ENCODE assay signal across 14 cellular contexts in the genomic region with DNA sequence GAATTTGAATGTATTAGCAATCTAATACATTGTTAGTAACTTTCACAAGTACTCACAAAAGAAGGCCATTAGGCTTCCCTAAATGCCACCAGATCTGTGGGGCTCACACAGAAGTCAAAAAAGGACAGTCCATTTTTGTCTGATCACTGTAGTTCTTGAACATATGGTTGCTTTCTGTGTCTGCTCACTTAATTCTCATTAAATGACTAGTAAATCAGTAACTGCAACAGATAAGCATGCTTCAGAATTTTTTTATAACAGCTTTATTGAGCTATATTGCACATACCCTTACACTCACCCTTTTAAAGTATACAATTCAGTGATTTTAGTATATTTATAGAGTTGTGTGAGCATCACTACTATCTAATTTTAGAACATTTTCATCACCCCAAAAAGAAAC.
DNase-seq lines count a peak whose midpoint lies in the region; ATAC-seq and TF ChIP-seq lines count a peak whose summit lies in the region.
"Had no signal": no experiment of that assay in that cellular context is flagged by ENCODE, and none has a peak within 500 bp of the region (broad histone marks: within the 10 kb centered on the region; RNA-seq: fewer than 3 reads in every experiment).

No MANE protein-coding gene starts in this region.

- H3K4me1 ChIP-seq in ACC112 (ENCODE audit: control insufficient read depth, insufficient read depth, low read length, unreplicated experiment) (peaks cover 39% of the 10 kb centered on the region), Karpas-422 (ENCODE audit: low read length) (peaks cover 34% of the 10 kb centered on the region), mesendoderm (ENCODE audit: control insufficient read depth, low read depth, low read length) (peaks cover 11% of the 10 kb centered on the region), ovary (ENCODE audit: insufficient read depth) (peaks cover 15% of the 10 kb centered on the region)

- no peak overlapping the region for H4K5ac ChIP-seq in mesendoderm (ENCODE audit: low read length)

- H3K27me3 ChIP-seq in ACC112 (ENCODE audit: insufficient read depth, low read length): no peaks in the 10 kb centered on the region
- no peaks in the 10 kb centered on the region for H3K27me3 ChIP-seq in Karpas-422 (ENCODE audit: low read length)
- H3K27me3 ChIP-seq in brain microvascular endothelial cell (replicated peaks): no peaks in the 10 kb centered on the region
- no peaks in the 10 kb centered on the region for H3K27me3 ChIP-seq in mesendoderm (ENCODE audit: insufficient read depth, low read length, poor library complexity)
- H3K27me3 ChIP-seq in ovary: no peaks in the 10 kb centered on the region

- H3K4me2 ChIP-seq in Karpas-422 (ENCODE audit: low read depth, low read length, poor library complexity, severe bottlenecking): peak overlapping the region; percentile 6
- H3K4me2 ChIP-seq in mesendoderm (ENCODE audit: low read length): no peak overlapping the region

- H2AFZ ChIP-seq in ACC112 (ENCODE audit: low read length, unreplicated experiment) (peak overlapping the region; percentile 15), Karpas-422 (ENCODE audit: low read length) (no peak overlapping the region)

- no peak overlapping the region for H2AK5ac ChIP-seq in mesendoderm (ENCODE audit: low read length)

- H3K9me3 ChIP-seq in Karpas-422 (ENCODE audit: low read length): no peaks in the 10 kb centered on the region
- H3K9me3 ChIP-seq in ovary: no peaks in the 10 kb centered on the region

- intact Hi-C loops in ovary (cut with DNase I): no loop called here

- no peak for TF ChIP-seq EP300 in ovary (IDR thresholded peaks at IDR 0.05)

- H3K9ac ChIP-seq in Karpas-422 (ENCODE audit: low read length) (no peak overlapping the region), mesendoderm (ENCODE audit: low read length) (no peak overlapping the region)

- H3K4me3 ChIP-seq in ACC112 (ENCODE audit: low read depth, low read length): peak overlapping the region; percentile 44
- H3K4me3 ChIP-seq in Karpas-422 (ENCODE audit: low read length): no peak overlapping the region
- H3K4me3 ChIP-seq in brain microvascular endothelial cell (ENCODE audit: low read depth, low read length): no peak overlapping the region
- no peak overlapping the region for H3K4me3 ChIP-seq in mesendoderm (ENCODE audit: low read length)
- H3K4me3 ChIP-seq in ovary: no peak overlapping the region

- no peak overlapping the region for H3K56ac ChIP-seq in mesendoderm (ENCODE audit: low read length)

- H3K18ac ChIP-seq in mesendoderm (ENCODE audit: low read length): no peak overlapping the region

- no peak for TF ChIP-seq POLR2A in ovary (IDR thresholded peaks at IDR 0.05)

- H3K36me3 ChIP-seq in ACC112 (ENCODE audit: insufficient read depth, low read length) (no peaks in the 10 kb centered on the region), Karpas-422 (ENCODE audit: insufficient read depth, low read length) (no peaks in the 10 kb centered on the region), brain microvascular endothelial cell (replicated peaks) (no peaks in the 10 kb centered on the region), mesendoderm (ENCODE audit: control insufficient read depth, insufficient read depth, low read length) (no peaks in the 10 kb centered on the region), ovary (no peaks in the 10 kb centered on the region)

- ATAC-seq in GM21526 (IDR thresholded peaks at IDR 0.05; ENCODE audit: low FRiP score, unreplicated experiment): no peak
- ATAC-seq in HG03354 (IDR thresholded peaks at IDR 0.05; ENCODE audit: poor library complexity, severe bottlenecking, unreplicated experiment): no peak
- ATAC-seq: activated naive CD4-positive, alpha-beta T cell treated with anti-CD3 and anti-CD28 coated beads, Interleukin-2, amount 50 U/mL, for 72 hours; naive thymus-derived CD4-positive, alpha-beta T cell had no signal

- no peak overlapping the region for H2BK15ac ChIP-seq in mesendoderm (replicated peaks; ENCODE audit: low read depth)

- H3K23ac ChIP-seq in mesendoderm (ENCODE audit: low read length): no peak overlapping the region

- H3K27ac ChIP-seq in ACC112 (ENCODE audit: low read depth, low read length): peak overlapping the region; percentile 99
- no peak overlapping the region for H3K27ac ChIP-seq in Karpas-422 (ENCODE audit: low read length)
- peak overlapping the region; percentile 97 for H3K27ac ChIP-seq in brain microvascular endothelial cell
- H3K27ac ChIP-seq in mesendoderm (ENCODE audit: low read depth, low read length): peak overlapping the region; percentile 57
- peak overlapping the region in 1 of 2 donors; percentile 38 for H3K27ac ChIP-seq in ovary

- H3K4ac ChIP-seq in mesendoderm (ENCODE audit: low read depth, low read length): no peak overlapping the region

- no peak overlapping the region for H4K8ac ChIP-seq in mesendoderm (ENCODE audit: low read depth, low read length)

- H3K9me2 ChIP-seq in Karpas-422 (replicated peaks; ENCODE audit: insufficient read depth, low read length): no peaks in the 10 kb centered on the region

- in situ Hi-C loops in brain microvascular endothelial cell (cut with HindIII; ENCODE audit: low pct_ligation_motif_present, low sequenced_read_pairs): no loop called here

- H3K79me2 ChIP-seq in ACC112 (ENCODE audit: control insufficient read depth, insufficient read depth, low read length, unreplicated experiment) (peaks cover 12% of the 10 kb centered on the region), Karpas-422 (ENCODE audit: low read length) (no peaks in the 10 kb centered on the region), mesendoderm (ENCODE audit: control insufficient read depth, insufficient read depth, low read length) (no peaks in the 10 kb centered on the region)

- H2BK120ac ChIP-seq in mesendoderm (ENCODE audit: low read depth, low read length): no peak overlapping the region

- TF ChIP-seq CTCF in brain microvascular endothelial cell (IDR thresholded peaks at IDR 0.05; ENCODE audit: low read depth, low read length, missing control alignments): no peak
- no peak for TF ChIP-seq CTCF in ovary (IDR thresholded peaks at IDR 0.05)

- no peaks in the 10 kb centered on the region for H3K79me1 ChIP-seq in mesendoderm (ENCODE audit: low read length)

- H2BK5ac ChIP-seq in mesendoderm (ENCODE audit: low read length): no peak overlapping the region

- DNase-seq in Karpas-422 (no peak), brain microvascular endothelial cell (no peak), mesendoderm (no peak), islet precursor cell (no peak), ovary (no peak)
- DNase-seq: glutamatergic neuron; KBM-7; naive thymus-derived CD4-positive, alpha-beta T cell; NCI-H146; stimulated activated CD4-positive, alpha-beta T cell treated with anti-CD3 and anti-CD28 coated beads, Interleukin-4, amount 100 ng/mL, for 1 hour had no signal

- H4K20me1 ChIP-seq in Karpas-422 (ENCODE audit: insufficient read depth, low read depth, low read length): no peaks in the 10 kb centered on the region; the same call in 1 of the 2 replicates
